ENCODE assay signal across 10 cellular contexts in the genomic region with DNA sequence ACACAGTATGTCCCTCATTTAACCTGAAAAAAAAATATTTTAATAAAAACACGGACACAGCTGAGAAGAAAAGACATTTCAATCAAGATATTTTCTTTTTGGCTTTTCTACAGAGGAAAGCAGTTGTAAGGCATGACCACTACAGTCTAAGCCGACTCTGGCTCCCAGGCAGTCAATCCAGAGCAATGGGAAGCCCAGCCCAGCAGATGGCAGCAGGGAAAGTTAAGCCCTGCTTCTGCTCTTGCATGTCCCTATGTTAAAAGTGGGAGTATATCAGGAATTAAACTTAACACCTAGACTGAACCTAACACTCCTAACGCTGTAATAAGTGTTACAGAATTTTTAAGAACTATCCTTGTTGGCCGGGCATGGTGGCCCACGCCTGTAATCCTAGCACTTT. TPM values are rescaled to one million over a fixed set of nuclear protein-coding genes. Genes with fewer than 3 reads are reported as not detected.
A peak's percentile ranks its signal among the peaks of the same experiment; 100 is the strongest.
DNase-seq lines count a peak whose midpoint lies in the region; ATAC-seq and TF ChIP-seq lines count a peak whose summit lies in the region.
"Had no signal": no experiment of that assay in that cellular context is flagged by ENCODE, and none has a peak within 500 bp of the region (broad histone marks: within the 10 kb centered on the region; RNA-seq: fewer than 3 reads in every experiment).

No MANE protein-coding gene starts in this region.

- peak; percentile 56 for TF ChIP-seq CTCF in cardiac muscle cell (IDR thresholded peaks at IDR 0.05; ENCODE audit: low read depth, low read length)
- TF ChIP-seq CTCF in right atrium auricular region (IDR thresholded peaks at IDR 0.05) = peak in 1 of 2 donors; percentile 50
- peak in 8 of 9 donors; percentile 14 to 64 (median 50) for TF ChIP-seq CTCF in heart right ventricle (IDR thresholded peaks at IDR 0.05)
- TF ChIP-seq CTCF in upper lobe of right lung (IDR thresholded peaks at IDR 0.05) = peak; percentile 36

- H3K27me3 Mint-ChIP-seq in effector memory CD8-positive, alpha-beta T cell = no peaks in the 10 kb centered on the region

- H3K4me1 ChIP-seq in cardiac muscle cell (ENCODE audit: low read depth) (no peaks in the 10 kb centered on the region), right atrium auricular region (no peaks in the 10 kb centered on the region), SJSA1 (replicated peaks) (no peaks in the 10 kb centered on the region), heart right ventricle (peaks cover 0 to 10% (median 4%) of the 10 kb centered on the region in 9 donors), upper lobe of right lung (peaks cover 13% of the 10 kb centered on the region)
- H3K4me1 ChIP-seq: vagina had no signal

- no peaks in the 10 kb centered on the region for H3K9me3 Mint-ChIP-seq in effector memory CD8-positive, alpha-beta T cell

- peak in 6 of 8 donors; percentile 48 to 76 (median 66) for ATAC-seq in heart right ventricle
- peak; percentile 73 for ATAC-seq in upper lobe of right lung
- no peak for ATAC-seq in HG03520 (IDR thresholded peaks at IDR 0.05; ENCODE audit: unreplicated experiment)
- ATAC-seq in GM19324 (IDR thresholded peaks at IDR 0.05; ENCODE audit: low FRiP score, unreplicated experiment) = no peak
- ATAC-seq in effector memory CD8-positive, alpha-beta T cell (replicated peaks) = no peak

- H3K36me3 ChIP-seq in cardiac muscle cell = peaks cover 41% of the 10 kb centered on the region
- peaks cover 43% of the 10 kb centered on the region for H3K36me3 ChIP-seq in right atrium auricular region
- peaks cover 68% of the 10 kb centered on the region for H3K36me3 ChIP-seq in SJSA1
- H3K36me3 ChIP-seq in heart right ventricle = peaks cover 0 to 99% (median 64%) of the 10 kb centered on the region in 9 donors
- peaks cover 93% of the 10 kb centered on the region for H3K36me3 ChIP-seq in upper lobe of right lung

- H3K27ac ChIP-seq in cardiac muscle cell (no peak overlapping the region), right atrium auricular region (no peak overlapping the region), SJSA1 (no peak overlapping the region), heart right ventricle (no peak overlapping the region), upper lobe of right lung (no peak overlapping the region)
- H3K27ac ChIP-seq: skin epidermis, vagina had no signal

- H3K9me3 ChIP-seq in cardiac muscle cell (ENCODE audit: low read depth) = no peaks in the 10 kb centered on the region
- H3K9me3 ChIP-seq in right atrium auricular region = no peaks in the 10 kb centered on the region
- no peaks in the 10 kb centered on the region for H3K9me3 ChIP-seq in SJSA1 (replicated peaks)
- no peaks in the 10 kb centered on the region for H3K9me3 ChIP-seq in heart right ventricle
- no peaks in the 10 kb centered on the region for H3K9me3 ChIP-seq in upper lobe of right lung
- H3K9me3 ChIP-seq: vagina had no signal

- WGBS in heart right ventricle, 2 donors = 75 to 78% methylated on average over 5 of the region's 5 CpGs

- H3K27me3 ChIP-seq in cardiac muscle cell (no peaks in the 10 kb centered on the region), right atrium auricular region (no peaks in the 10 kb centered on the region), SJSA1 (replicated peaks) (no peaks in the 10 kb centered on the region), heart right ventricle (no peaks in the 10 kb centered on the region), upper lobe of right lung (no peaks in the 10 kb centered on the region)
- H3K27me3 ChIP-seq: vagina had no signal

- no peak overlapping the region for H3K4me3 ChIP-seq in cardiac muscle cell
- H3K4me3 ChIP-seq in right atrium auricular region = no peak overlapping the region
- H3K4me3 ChIP-seq in SJSA1 = no peak overlapping the region
- H3K4me3 ChIP-seq in heart right ventricle = no peak overlapping the region
- H3K4me3 ChIP-seq in upper lobe of right lung = no peak overlapping the region
- H3K4me3 ChIP-seq: skin epidermis, vagina had no signal

- intact Hi-C loops in heart right ventricle (cut with DNase I) = no loop called here
- intact Hi-C loops in upper lobe of right lung (cut with DNase I) = no loop called here

- H3K4me3 Mint-ChIP-seq in effector memory CD8-positive, alpha-beta T cell = no peak overlapping the region

- no peak overlapping the region for H3K27ac Mint-ChIP-seq in effector memory CD8-positive, alpha-beta T cell

- peaks cover 63% of the 10 kb centered on the region for H3K36me3 Mint-ChIP-seq in effector memory CD8-positive, alpha-beta T cell (ENCODE audit: insufficient read depth)

- H3K4me1 Mint-ChIP-seq in effector memory CD8-positive, alpha-beta T cell (ENCODE audit: low read depth in 2 of 2) = no peaks in the 10 kb centered on the region

- DNase-seq in cardiac muscle cell (ENCODE audit: low read depth in 1 of 2, low spot score in 1 of 2) (peak; percentile 17 to 56), right atrium auricular region (ENCODE audit: low spot score) (no peak), SJSA1 (ENCODE audit: low read depth in 1 of 2, low spot score in 2 of 2) (peak; percentile 77 to 88), heart right ventricle (peak in 1 of 2 donors; percentile 22), upper lobe of right lung (no peak)
- no peak for DNase-seq in effector memory CD8-positive, alpha-beta T cell

RNA-seq across cellular contexts. Expression of a gene that starts 19.5 kb away (rescaled TPM):
- not detected in 2 replicates for total RNA-seq in cardiac muscle cell
- not detected in 2 replicates for polyA plus RNA-seq in cardiac muscle cell
- under 1 TPM; 0.24 to 0.93 TPM for total RNA-seq in right atrium auricular region
- 0.18 and 0.34 TPM in 2 replicates for total RNA-seq in SJSA1 (2014; rRNA removed; shearing (Covaris generic))
- total RNA-seq in heart right ventricle = under 1 TPM in 6 of 10 donors, not detected in 4; 0.15 to 0.93 (median 0.43) TPM
- polyA plus RNA-seq in heart right ventricle = under 1 TPM; 0.07 to 0.15 TPM
- 6.2 TPM for total RNA-seq in upper lobe of right lung

RNA-seq across cellular contexts. Expression of a gene that starts 19.7 kb away (rescaled TPM):
- total RNA-seq in cardiac muscle cell (76.6 and 109 TPM in 2 replicates), right atrium auricular region (10 to 100 TPM; 42.3 to 45.5 TPM), heart right ventricle (10 to 100 TPM; 31.8 to 50.6 (median 39.4) TPM), upper lobe of right lung (314 TPM)
- polyA plus RNA-seq in cardiac muscle cell (64.6 and 108 TPM in 2 replicates), heart right ventricle (10 to 100 TPM; 25.2 to 25.6 TPM)
- 537 and 538 TPM in 2 replicates for total RNA-seq in SJSA1 (2014; rRNA removed; shearing (Covaris generic))

Comparison
In these comparisons a context has a peak if more than half of its experiments do, and no peak if none do; other contexts are left out.
1. DNase-seq: peak in cardiac muscle cell (2 of 2) and SJSA1 (2 of 2); none in right atrium auricular region (single experiment), upper lobe of right lung (single experiment) and effector memory CD8-positive, alpha-beta T cell (0 of 3).
2. ATAC-seq: peak in heart right ventricle (6 of 8) and upper lobe of right lung (single experiment); none in HG03520 (single experiment), GM19324 (single experiment) and effector memory CD8-positive, alpha-beta T cell (single experiment).